Comparison of ENCODE assay signal across 18 cellular contexts in the genomic region with DNA sequence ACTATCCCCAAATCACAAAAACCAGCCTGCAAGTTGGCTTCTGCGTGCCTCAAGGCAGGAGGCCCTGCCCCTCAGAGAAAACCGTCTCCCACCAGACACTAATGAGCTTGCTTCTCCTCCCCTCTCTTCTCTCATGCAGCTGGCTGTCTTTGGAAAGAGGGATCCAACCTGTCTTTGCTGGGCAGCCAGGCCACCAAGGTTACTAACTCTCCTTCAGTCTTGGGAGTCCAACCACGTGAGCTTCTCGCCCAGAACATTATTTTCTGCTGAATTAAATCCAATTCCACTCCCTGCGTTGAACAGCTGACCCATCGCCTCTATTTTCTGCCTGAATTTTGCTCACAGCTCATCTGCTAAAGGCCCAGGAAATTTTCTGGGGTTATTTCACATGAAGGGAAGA.
DNase-seq lines count a peak whose midpoint lies in the region; FAIRE-seq and TF ChIP-seq lines count a peak whose summit lies in the region.
"Had no signal": no experiment of that assay in that cellular context is flagged by ENCODE, and none has a peak within 500 bp of the region (broad histone marks: within the 10 kb centered on the region; RNA-seq: fewer than 3 reads in every experiment).

No MANE protein-coding gene starts in this region.

- TF ChIP-seq CTCF in astrocyte (IDR thresholded peaks at IDR 0.05; ENCODE audit: insufficient read depth, low read depth, low read length) (no peak), neural progenitor cell (IDR thresholded peaks at IDR 0.05) (no peak), testis (IDR thresholded peaks at IDR 0.05) (no peak)

- H3K79me2 ChIP-seq in astrocyte (ENCODE audit: insufficient read depth, low read length), result no peaks in the 10 kb centered on the region
- no peaks in the 10 kb centered on the region for H3K79me2 ChIP-seq in neural progenitor cell (ENCODE audit: low read depth)

- H3K4me2 ChIP-seq in astrocyte (ENCODE audit: low read length) (no peak overlapping the region), neural progenitor cell (no peak overlapping the region)

- H3K27ac Mint-ChIP-seq in astrocyte (ENCODE audit: unreplicated experiment), result peak overlapping the region; percentile 34
- H3K27ac Mint-ChIP-seq in neural progenitor cell, result peak overlapping the region; percentile 68
- H3K27ac Mint-ChIP-seq: CD8-positive, alpha-beta memory T cell; HFFc6 had no signal

- H3K36me3 ChIP-seq in astrocyte (ENCODE audit: insufficient read depth, low read length), result no peaks in the 10 kb centered on the region
- no peaks in the 10 kb centered on the region for H3K36me3 ChIP-seq in neural progenitor cell
- H3K36me3 ChIP-seq in testis (ENCODE audit: low read depth, missing control alignments), result no peaks in the 10 kb centered on the region
- H3K36me3 ChIP-seq: HAP-1 had no signal

- H3K9ac ChIP-seq in astrocyte (ENCODE audit: low read length) (no peak overlapping the region), neural progenitor cell (no peak overlapping the region)

- WGBS in testis, 2 donors, result 51 to 67% methylated on average over 6 of the region's 6 CpGs

- H2AFZ ChIP-seq in astrocyte (ENCODE audit: low read depth, low read length), result no peak overlapping the region
- H2AFZ ChIP-seq in neural progenitor cell (replicated peaks), result no peak overlapping the region

- H3K36me3 Mint-ChIP-seq in astrocyte (ENCODE audit: low read depth, unreplicated experiment) (peaks cover 3% of the 10 kb centered on the region), neural progenitor cell (no peaks in the 10 kb centered on the region)
- H3K36me3 Mint-ChIP-seq: CD8-positive, alpha-beta memory T cell had no signal

- H3K9me3 ChIP-seq in astrocyte (ENCODE audit: insufficient read depth, low read depth, low read length) (no peaks in the 10 kb centered on the region), neural progenitor cell (ENCODE audit: low read depth) (no peaks in the 10 kb centered on the region), testis (no peaks in the 10 kb centered on the region)
- H3K9me3 ChIP-seq: HAP-1 had no signal

- H3K4me3 Mint-ChIP-seq in astrocyte (ENCODE audit: unreplicated experiment) (no peak overlapping the region), neural progenitor cell (no peak overlapping the region)
- H3K4me3 Mint-ChIP-seq: CD8-positive, alpha-beta memory T cell; HFFc6 had no signal

- peaks cover 9% of the 10 kb centered on the region for H3K9me3 Mint-ChIP-seq in astrocyte (ENCODE audit: unreplicated experiment)
- peaks cover 8% of the 10 kb centered on the region for H3K9me3 Mint-ChIP-seq in neural progenitor cell
- H3K9me3 Mint-ChIP-seq: CD8-positive, alpha-beta memory T cell; HFFc6 had no signal

- H3K4me1 ChIP-seq in astrocyte (ENCODE audit: insufficient read depth, low read length) (peaks cover 4% of the 10 kb centered on the region), neural progenitor cell (no peaks in the 10 kb centered on the region), testis (no peaks in the 10 kb centered on the region)
- H3K4me1 ChIP-seq: HAP-1 had no signal

- DNase-seq in astrocyte (ENCODE audit: low read depth) (no peak), islet precursor cell (peak; percentile 12), neural progenitor cell (ENCODE audit: low spot score) (no peak), testis (peak; percentile 26), NCI-H2029 (lab: John Stamatoyannopoulos, UW) (no peak), NCI-H2081 treated with DMSO at 0.1 percent for 48 hours (lab: John Stamatoyannopoulos, UW) (no peak)
- no peak for DNase-seq in activated CD8-positive, alpha-beta memory T cell treated with anti-CD3 and anti-CD28 coated beads for 24 hours
- DNase-seq: C1 segment of cervical spinal cord; CD8-positive, alpha-beta memory T cell; DMS 273 treated with DMSO at 0.1 percent for 48 hours; DMS79; EL; GOT3; HFFc6 had no signal

- H3K27ac ChIP-seq in astrocyte (ENCODE audit: low read depth, low read length) (no peak overlapping the region), neural progenitor cell (no peak overlapping the region), testis (no peak overlapping the region)

- intact Hi-C loops in testis (cut with DNase I; ENCODE audit: low total_unique reads), result no loop called here

- no peak for TF ChIP-seq POLR2A in testis (IDR thresholded peaks at IDR 0.05)

- no peak for FAIRE-seq in astrocyte (lab: Jason Lieb, UNC)
- FAIRE-seq: D721Med, GM12892, H54 had no signal

- no peaks in the 10 kb centered on the region for H3K4me1 Mint-ChIP-seq in astrocyte (ENCODE audit: low read depth, unreplicated experiment)
- peaks cover 11% of the 10 kb centered on the region for H3K4me1 Mint-ChIP-seq in neural progenitor cell
- H3K4me1 Mint-ChIP-seq: CD8-positive, alpha-beta memory T cell had no signal

- H3K27me3 Mint-ChIP-seq in astrocyte (ENCODE audit: low read depth, unreplicated experiment) (peaks cover 28% of the 10 kb centered on the region), neural progenitor cell (ENCODE audit: insufficient read depth, low read depth) (peaks cover 3% of the 10 kb centered on the region)

- H3F3A ChIP-seq in neural progenitor cell (ENCODE audit: low read depth), result peaks cover 4% of the 10 kb centered on the region

- no peaks in the 10 kb centered on the region for H3K27me3 ChIP-seq in astrocyte (ENCODE audit: insufficient read depth, low read length)
- H3K27me3 ChIP-seq in neural progenitor cell, result no peaks in the 10 kb centered on the region
- no peaks in the 10 kb centered on the region for H3K27me3 ChIP-seq in testis

- H3K4me3 ChIP-seq in astrocyte (ENCODE audit: insufficient read depth, low read depth, low read length) (no peak overlapping the region), neural progenitor cell (no peak overlapping the region), testis (no peak overlapping the region)
- H3K4me3 ChIP-seq: HAP-1 had no signal

- H4K20me1 ChIP-seq in astrocyte (ENCODE audit: insufficient read depth, low read length), result no peaks in the 10 kb centered on the region
- no peaks in the 10 kb centered on the region for H4K20me1 ChIP-seq in neural progenitor cell (ENCODE audit: low read depth)

Comparison
In these comparisons a context has a peak if more than half of its experiments do, and no peak if none do; other contexts are left out.
1. DNase-seq: peak in islet precursor cell (single experiment) and testis (single experiment); none in astrocyte (single experiment), neural progenitor cell (single experiment), activated CD8-positive, alpha-beta memory T cell treated with anti-CD3 and anti-CD28 coated beads for 24 hours (single experiment), NCI-H2029 (single experiment) and NCI-H2081 treated with DMSO at 0.1 percent for 48 hours (single experiment).